ENCODE assay signal across 8 cellular contexts in genomic region chr6:132161283-132161682, GRCh38.
DNase-seq lines count a peak whose midpoint lies in the region; ATAC-seq and TF ChIP-seq lines count a peak whose summit lies in the region.

No MANE protein-coding gene starts in this region.

- DNase-seq in AG10803 (ENCODE audit: low read depth) (peak; percentile 68), choroid plexus epithelial cell (ENCODE audit: low read depth) (peak; percentile 86), medulla oblongata (ENCODE audit: extremely low spot score) (peak; percentile 76)
- DNase-seq in activated naive CD4-positive, alpha-beta T cell (lab: John Stamatoyannopoulos, UW): no peak
- DNase-seq in stimulated activated CD4-positive, alpha-beta T cell treated with anti-CD3 and anti-CD28 coated beads, Interleukin-4, amount 100 ng/mL, for 24 hours: no peak

- no peak for TF ChIP-seq EP300 in Ishikawa (IDR thresholded peaks at IDR 0.05; ENCODE audit: borderline replicate concordance)

- peak; percentile 73 for TF ChIP-seq RAD21 in Ishikawa (IDR thresholded peaks at IDR 0.05; ENCODE audit: low read depth)

- no peak overlapping the region for H3K4me3 ChIP-seq in AG10803 (ENCODE audit: low read length)
- no peak overlapping the region for H3K4me3 ChIP-seq in choroid plexus epithelial cell (ENCODE audit: low read depth, low read length)

- TF ChIP-seq CTCF in AG10803 (conservative IDR thresholded peaks at IDR 0.05; ENCODE audit: low read length) (peak; percentile 73), choroid plexus epithelial cell (conservative IDR thresholded peaks at IDR 0.05; ENCODE audit: low read depth, low read length) (peak; percentile 80)

- ATAC-seq in GM21717 (IDR thresholded peaks at IDR 0.05; ENCODE audit: unreplicated experiment) (no peak), HG02763 (IDR thresholded peaks at IDR 0.05; ENCODE audit: unreplicated experiment) (no peak)

TF ChIP-seq in Ishikawa, 13 proteins besides CTCF, POLR2A, EP300 and RAD21:
- TF ChIP-seq CREB1 (IDR thresholded peaks at IDR 0.05; ENCODE audit: low read depth) (no peak), TCF12 (IDR thresholded peaks at IDR 0.05; ENCODE audit: low read depth) (no peak), TAF1 (IDR thresholded peaks at IDR 0.05; ENCODE audit: low read depth) (no peak), TEAD4 (IDR thresholded peaks at IDR 0.05) (no peak), CEBPB (IDR thresholded peaks at IDR 0.05) (no peak), FOXM1 (IDR thresholded peaks at IDR 0.05; ENCODE audit: borderline replicate concordance, low read depth) (no peak), YY1 (IDR thresholded peaks at IDR 0.05; ENCODE audit: low read depth) (no peak), NFIC (IDR thresholded peaks at IDR 0.05) (no peak), ZBTB7A (IDR thresholded peaks at IDR 0.05; ENCODE audit: low read depth) (no peak), EGR1 (IDR thresholded peaks at IDR 0.05) (no peak), REST (IDR thresholded peaks at IDR 0.05; ENCODE audit: low read depth) (no peak)
- TF ChIP-seq, protein P1, sequence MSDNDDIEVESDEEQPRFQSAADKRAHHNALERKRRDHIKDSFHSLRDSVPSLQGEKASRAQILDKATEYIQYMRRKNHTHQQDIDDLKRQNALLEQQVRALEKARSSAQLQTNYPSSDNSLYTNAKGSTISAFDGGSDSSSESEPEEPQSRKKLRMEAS (IDR thresholded peaks at IDR 0.05): no peak
- TF ChIP-seq, protein P2, sequence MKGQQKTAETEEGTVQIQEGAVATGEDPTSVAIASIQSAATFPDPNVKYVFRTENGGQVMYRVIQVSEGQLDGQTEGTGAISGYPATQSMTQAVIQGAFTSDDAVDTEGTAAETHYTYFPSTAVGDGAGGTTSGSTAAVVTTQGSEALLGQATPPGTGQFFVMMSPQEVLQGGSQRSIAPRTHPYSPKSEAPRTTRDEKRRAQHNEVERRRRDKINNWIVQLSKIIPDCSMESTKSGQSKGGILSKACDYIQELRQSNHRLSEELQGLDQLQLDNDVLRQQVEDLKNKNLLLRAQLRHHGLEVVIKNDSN (IDR thresholded peaks at IDR 0.05): no peak
TF ChIP-seq in Ishikawa: peak in this region for 0.

Comparison
In these comparisons a context has a peak if more than half of its experiments do, and no peak if none do; other contexts are left out.
1. DNase-seq: peak in AG10803 (single experiment), choroid plexus epithelial cell (single experiment) and medulla oblongata (single experiment); none in activated naive CD4-positive, alpha-beta T cell (0 of 4) and stimulated activated CD4-positive, alpha-beta T cell treated with anti-CD3 and anti-CD28 coated beads, Interleukin-4, amount 100 ng/mL, for 24 hours (single experiment).